In the genomic region with DNA sequence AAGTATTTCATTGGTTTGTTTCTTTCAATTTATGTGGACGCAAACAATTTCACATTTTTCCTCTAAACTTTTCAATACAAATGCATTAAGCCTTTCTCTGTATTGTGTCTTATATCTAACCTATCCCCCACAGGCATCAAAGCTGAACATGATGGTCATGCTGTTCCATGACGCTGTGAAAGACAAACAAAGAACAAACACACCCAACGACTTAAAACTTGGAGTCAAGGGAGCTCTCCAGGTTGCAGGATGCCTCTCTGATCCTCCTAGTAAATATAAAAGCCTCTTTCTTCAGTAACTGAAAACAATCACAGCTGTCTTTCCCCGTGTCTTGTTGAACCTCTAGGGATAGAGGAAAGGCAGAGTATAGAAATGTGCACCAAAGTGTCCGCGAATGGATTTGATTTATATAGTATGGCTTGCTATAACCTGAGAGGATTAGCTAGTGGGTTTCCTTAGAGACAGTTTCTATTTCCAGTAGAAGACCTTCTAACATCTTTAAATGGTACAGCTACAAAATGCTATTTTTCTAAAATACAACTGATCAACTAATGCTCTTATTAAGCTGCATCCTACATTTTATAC, we compare ENCODE assay signal across 13 cellular contexts.
"Had no signal": no experiment of that assay in that cellular context is flagged by ENCODE, and none has a peak within 500 bp of the region (broad histone marks: within the 10 kb centered on the region; RNA-seq: fewer than 3 reads in every experiment).

No MANE protein-coding gene starts in this region.

- H3K27me3 ChIP-seq: adrenal gland, cardiac muscle cell, tibial artery, uterus had no signal

- DNase-seq: activated CD4-positive, alpha-beta memory T cell treated with anti-CD3 and anti-CD28 coated beads, Interleukin-2, amount 10 ng/mL, durations not matched to agents 7 days and 5 days; activated CD4-positive, alpha-beta T cell treated with anti-CD3 and anti-CD28 coated beads for 4 hours; activated T-cell treated with anti-CD3 and anti-CD28 coated beads, Interleukin-2, amount 50 U/mL, for 24 hours; adrenal gland; pancreas; retina; stimulated activated CD4-positive, alpha-beta T cell treated with anti-CD3 and anti-CD28 coated beads, Interleukin-2, amount 100 ng/mL, for 48 hours; T-helper 1 cell; tibial artery; uterus had no signal

- H3K27ac ChIP-seq: adrenal gland, cardiac muscle cell, pancreas, tibial artery, uterus, VCaP had no signal

- FAIRE-seq: endometrium had no signal

- H3K9me3 ChIP-seq: adrenal gland, pancreas, tibial artery, uterus had no signal

- H3K36me3 ChIP-seq: adrenal gland, cardiac muscle cell, pancreas, tibial artery, uterus had no signal

- H3K4me1 ChIP-seq: adrenal gland, pancreas, tibial artery, uterus had no signal

- H3K4me3 ChIP-seq: adrenal gland, cardiac muscle cell, pancreas, tibial artery, uterus had no signal
